In genomic region chr17:58310511-58311428, GRCh38 we compare ENCODE assay signal across 18 cellular contexts. TPM values are rescaled to one million over a fixed set of nuclear protein-coding genes. Genes with fewer than 3 reads are reported as not detected.
DNase-seq lines count a peak whose midpoint lies in the region; ATAC-seq, FAIRE-seq and TF ChIP-seq lines count a peak whose summit lies in the region.
"Had no signal": no experiment of that assay in that cellular context is flagged by ENCODE, and none has a peak within 500 bp of the region (broad histone marks: within the 10 kb centered on the region; RNA-seq: fewer than 3 reads in every experiment).

No MANE protein-coding gene starts in this region.

- intact Hi-C loops in sciatic nerve (cut with DNase I): no loop called here

- peaks cover 4% of the 10 kb centered on the region for H3K27me3 Mint-ChIP-seq in glutamatergic neuron (ENCODE audit: unreplicated experiment)
- H3K27me3 Mint-ChIP-seq: activated B cell treated with CpG ODN at 0.5 μM for 24 hours had no signal

- H3K27ac Mint-ChIP-seq in glutamatergic neuron (ENCODE audit: unreplicated experiment): no peak overlapping the region
- H3K27ac Mint-ChIP-seq: activated B cell treated with CpG ODN at 0.5 μM for 24 hours had no signal

- DNase-seq in GM12891 (ENCODE audit: insufficient read length, low spot score) (peak; percentile 14), NCI-H2171 (lab: John Stamatoyannopoulos, UW) (peak; percentile 84), glutamatergic neuron (peak; percentile 8), sciatic nerve (ENCODE audit: low spot score) (peak; percentile 39), GM13977 (ENCODE audit: low spot score) (no peak)
- DNase-seq: activated B cell treated with CpG ODN at 0.5 μM for 24 hours; anterior cingulate cortex; BE2C; hypothalamus; NCI-H1436; NCI-H446 treated with DMSO at 0.1 percent for 48 hours; nucleus accumbens; sigmoid colon; stimulated activated CD4-positive, alpha-beta T cell treated with anti-CD3 and anti-CD28 coated beads, Interleukin-1b, Interleukin-23, amount 100 ng/mL, for 48 hours had no signal

- TF ChIP-seq CTCF in glutamatergic neuron (IDR thresholded peaks at IDR 0.05; ENCODE audit: partially characterized antibody, unreplicated experiment) (no peak), GM13977 (IDR thresholded peaks at IDR 0.05; ENCODE audit: extremely low read depth, insufficient read depth, missing control alignments) (no peak)

- H3K9me3 Mint-ChIP-seq in glutamatergic neuron (ENCODE audit: unreplicated experiment): no peaks in the 10 kb centered on the region
- H3K9me3 Mint-ChIP-seq: activated B cell treated with CpG ODN at 0.5 μM for 24 hours; T-helper 1 cell treated with Interleukin-12 subunit alpha and Interleukin-12 subunit beta and Interleukin-4 antibody, amounts not matched to agents 30 μg/mL and 1 μg/mL, for 36 hours had no signal

- FAIRE-seq in GM12891 (lab: Jason Lieb, UNC): no peak
- FAIRE-seq: endometrium had no signal

- in situ Hi-C loops in GM13977 (cut with MboI; ENCODE audit: low pct_unique_long_range_greater_than_20kb, low sequenced_read_pairs, unreplicated experiment): no loop called here

- ATAC-seq in sciatic nerve: no peak
- ATAC-seq in GM18909 (IDR thresholded peaks at IDR 0.05; ENCODE audit: poor library complexity, unreplicated experiment): no peak
- ATAC-seq in GM21526 (IDR thresholded peaks at IDR 0.05; ENCODE audit: low FRiP score, unreplicated experiment): no peak

- no peak for TF ChIP-seq POLR2A in GM12891 (IDR thresholded peaks at IDR 0.05; ENCODE audit: low read depth, low read length)

- H3K4me3 Mint-ChIP-seq in glutamatergic neuron (ENCODE audit: unreplicated experiment): no peak overlapping the region
- H3K4me3 Mint-ChIP-seq: activated B cell treated with CpG ODN at 0.5 μM for 24 hours; T-helper 1 cell treated with Interleukin-12 subunit alpha and Interleukin-12 subunit beta and Interleukin-4 antibody, amounts not matched to agents 30 μg/mL and 1 μg/mL, for 36 hours had no signal

- H3K4me1 Mint-ChIP-seq in glutamatergic neuron (ENCODE audit: low read depth, unreplicated experiment): peaks cover 11% of the 10 kb centered on the region
- H3K4me1 Mint-ChIP-seq: activated B cell treated with CpG ODN at 0.5 μM for 24 hours had no signal

- H3K36me3 Mint-ChIP-seq in glutamatergic neuron (ENCODE audit: unreplicated experiment): peaks cover 4% of the 10 kb centered on the region

TF ChIP-seq in GM12891, 5 proteins besides CTCF, POLR2A, EP300 and RAD21:
- TF ChIP-seq POLR2AphosphoS5 (IDR thresholded peaks at IDR 0.05; ENCODE audit: low read depth, low read length): no peak
- TF ChIP-seq PAX5 (IDR thresholded peaks at IDR 0.05; ENCODE audit: insufficient read depth, low read length, severe bottlenecking): no peak
- no peak for TF ChIP-seq SPI1 (IDR thresholded peaks at IDR 0.05; ENCODE audit: low read depth, low read length)
- TF ChIP-seq POU2F2 (IDR thresholded peaks at IDR 0.05; ENCODE audit: low read depth, low read length): no peak
- TF ChIP-seq TAF1 (IDR thresholded peaks at IDR 0.05; ENCODE audit: low read depth, low read length): no peak

RNA-seq across cellular contexts. Expression of gene TSPOAP1, which starts 17.8 kb away (rescaled TPM):
- polyA plus RNA-seq in GM12891 (2012; ENCODE audit: low read depth, missing spikeins): 11.0 TPM
- total RNA-seq in glutamatergic neuron (ENCODE audit: unreplicated experiment): 39.7 TPM
- 17.8 TPM for total RNA-seq in sciatic nerve

RNA-seq across cellular contexts. Expression of gene MPO, which starts 30.0 kb away (rescaled TPM):
- polyA plus RNA-seq in GM12891 (2012; ENCODE audit: low read depth, missing spikeins): 0.15 TPM
- total RNA-seq in glutamatergic neuron (ENCODE audit: unreplicated experiment) (not detected), sciatic nerve (2.0 TPM)
- total RNA-seq: activated B cell treated with CpG ODN at 0.5 μM for 24 hours had no signal

RNA-seq across cellular contexts. Expression of gene SUPT4H1, which starts 41.2 kb away (rescaled TPM):
- polyA plus RNA-seq in GM12891 (2012; ENCODE audit: low read depth, missing spikeins): 122 TPM
- total RNA-seq in glutamatergic neuron (ENCODE audit: unreplicated experiment) (82.1 TPM), sciatic nerve (62.2 TPM)
